Comparison of ENCODE assay signal across 23 cellular contexts in genomic region chr11:48154162-48154561, GRCh38.
DNase-seq lines count a peak whose midpoint lies in the region; ATAC-seq, FAIRE-seq and TF ChIP-seq lines count a peak whose summit lies in the region.
"Had no signal": no experiment of that assay in that cellular context is flagged by ENCODE, and none has a peak within 500 bp of the region (broad histone marks: within the 10 kb centered on the region; RNA-seq: fewer than 3 reads in every experiment).

No MANE protein-coding gene starts in this region.

- no peak overlapping the region for H3K4me2 ChIP-seq in mesenchymal stem cell (ENCODE audit: low read length, poor library complexity, severe bottlenecking)

- no peak overlapping the region for H2AK5ac ChIP-seq in mesenchymal stem cell (ENCODE audit: low read length, severe bottlenecking)

- no peak overlapping the region for H2BK5ac ChIP-seq in mesenchymal stem cell (ENCODE audit: low read depth, low read length, poor library complexity, severe bottlenecking)

- no peak overlapping the region for H3K18ac ChIP-seq in mesenchymal stem cell (ENCODE audit: low read depth in 1 of 2, low read length in 2 of 2)

- H2AFZ ChIP-seq in mesenchymal stem cell (ENCODE audit: low read depth, low read length): no peak overlapping the region

- H3K4me1 ChIP-seq in mesenchymal stem cell (ENCODE audit: control insufficient read depth, insufficient read depth, low read depth, low read length): no peaks in the 10 kb centered on the region
- H3K4me1 ChIP-seq: upper lobe of left lung had no signal

- DNase-seq in AG10803 (ENCODE audit: low read depth): peak; percentile 60
- peak; percentile 26 for DNase-seq in LHCN-M2 (ENCODE audit: low read depth)
- DNase-seq in cardiac fibroblast (ENCODE audit: low read depth in 2 of 2): peak; percentile 49 to 85
- DNase-seq in mesenchymal stem cell: peak; percentile 22
- DNase-seq in GM13976 (ENCODE audit: low spot score): no peak
- DNase-seq in stimulated activated CD4-positive, alpha-beta T cell treated with anti-CD3 and anti-CD28 coated beads, Interleukin-4, amount 100 ng/mL, for 24 hours: no peak
- no peak for DNase-seq in HTR-8/SVneo (ENCODE audit: insufficient read length, low spot score)
- DNase-seq: activated B cell treated with CpG ODN at 0.5 μM for 24 hours; activated CD8-positive, alpha-beta memory T cell treated with anti-CD3 and anti-CD28 coated beads for 24 hours; effector memory CD8-positive, alpha-beta T cell; KG1; left cardiac atrium; mucosa of descending colon; NCI-H1417; NCI-H526; retina; stimulated activated CD4-positive, alpha-beta T cell treated with anti-CD3 and anti-CD28 coated beads, Interleukin-15, amount 100 ng/mL, for 24 hours; stimulated activated naive CD8-positive, alpha-beta T cell treated with anti-CD3 and anti-CD28 coated beads, Interleukin-15, Interleukin-2, amounts not matched to agents 100 U/mL and 50 U/mL, for 24 hours; upper lobe of left lung had no signal

- H3K27me3 ChIP-seq in mesenchymal stem cell (ENCODE audit: control insufficient read depth in 1 of 2, insufficient read depth in 1 of 2, low read length in 2 of 2): no peaks in the 10 kb centered on the region
- H3K27me3 ChIP-seq: upper lobe of left lung had no signal

- no peak for ATAC-seq in GM21825 (IDR thresholded peaks at IDR 0.05; ENCODE audit: unreplicated experiment)
- ATAC-seq: effector memory CD8-positive, alpha-beta T cell; GM12878; left cardiac atrium; mucosa of descending colon; stimulated activated naive CD8-positive, alpha-beta T cell treated with anti-CD3 and anti-CD28 coated beads, Interleukin-15, Interleukin-2, amounts not matched to agents 100 U/mL and 50 U/mL, for 24 hours had no signal

- in situ Hi-C loops in GM13976 (cut with MboI; ENCODE audit: low sequenced_read_pairs, unreplicated experiment): no loop called here

- H2BK12ac ChIP-seq in mesenchymal stem cell (ENCODE audit: low read length in 2 of 2): no peak overlapping the region

- H3K23ac ChIP-seq in mesenchymal stem cell (ENCODE audit: low read length in 2 of 2): no peak overlapping the region

- peak overlapping the region; percentile 9 for H3K9ac ChIP-seq in mesenchymal stem cell (ENCODE audit: low read length)

- H3K9me3 ChIP-seq in mesenchymal stem cell (ENCODE audit: control insufficient read depth, low read length): peaks cover 6% of the 10 kb centered on the region

- peaks cover 30 to 50% of the 10 kb centered on the region in 2 experiments for H3K36me3 ChIP-seq in mesenchymal stem cell (ENCODE audit: control insufficient read depth in 1 of 2, insufficient read depth in 2 of 2, low read depth in 1 of 2, low read length in 2 of 2)

- no peak overlapping the region for H3K27ac ChIP-seq in mesenchymal stem cell (ENCODE audit: low read length, poor library complexity, severe bottlenecking)
- H3K27ac ChIP-seq: HL-60, upper lobe of left lung had no signal

- no peak overlapping the region for H2BK120ac ChIP-seq in mesenchymal stem cell (ENCODE audit: low read depth, low read length)

- no peak overlapping the region for H2BK15ac ChIP-seq in mesenchymal stem cell (ENCODE audit: low read depth, poor library complexity, severe bottlenecking)

- H4K91ac ChIP-seq in mesenchymal stem cell (ENCODE audit: low read length): no peak overlapping the region

- no peak for FAIRE-seq in HTR-8/SVneo (lab: Jason Lieb, UNC)
- FAIRE-seq: frontal cortex, GM12878 had no signal

- TF ChIP-seq CTCF in AG10803 (conservative IDR thresholded peaks at IDR 0.05; ENCODE audit: low read length) (no peak), cardiac fibroblast (IDR thresholded peaks at IDR 0.05; ENCODE audit: low read depth, low read length) (no peak), GM13976 (IDR thresholded peaks at IDR 0.05; ENCODE audit: borderline replicate concordance, control extremely low read depth, extremely low read depth, insufficient read depth, missing control alignments) (no peak)

- no peak overlapping the region for H3K14ac ChIP-seq in mesenchymal stem cell (ENCODE audit: low read length in 2 of 2)

- peaks cover 33% of the 10 kb centered on the region for H3K79me1 ChIP-seq in mesenchymal stem cell (replicated peaks; ENCODE audit: low read length, poor library complexity, severe bottlenecking)

- no peak overlapping the region for H3K4me3 ChIP-seq in AG10803 (ENCODE audit: low read length)
- H3K4me3 ChIP-seq in cardiac fibroblast (replicated peaks in 1 of 2; ENCODE audit: low read depth in 2 of 2, low read length in 2 of 2): no peak overlapping the region
- no peak overlapping the region for H3K4me3 ChIP-seq in mesenchymal stem cell (ENCODE audit: insufficient read depth in 1 of 2, low read depth in 1 of 2, low read length in 2 of 2)
- H3K4me3 ChIP-seq: GM12878, mucosa of descending colon, upper lobe of left lung had no signal

- H3K4ac ChIP-seq in mesenchymal stem cell (ENCODE audit: low read depth in 1 of 2, low read length in 2 of 2): no peak overlapping the region

- H4K8ac ChIP-seq in mesenchymal stem cell (ENCODE audit: low read length): no peak overlapping the region

- no CpG with 5 or more reads among the region's 3 CpGs for WGBS in mesenchymal stem cell

Comparison
In these comparisons a context has a peak if more than half of its experiments do, and no peak if none do; other contexts are left out.
1. DNase-seq: peak in AG10803 (single experiment), LHCN-M2 (single experiment), cardiac fibroblast (2 of 2) and mesenchymal stem cell (single experiment); none in GM13976 (single experiment), stimulated activated CD4-positive, alpha-beta T cell treated with anti-CD3 and anti-CD28 coated beads, Interleukin-4, amount 100 ng/mL, for 24 hours (single experiment) and HTR-8/SVneo (single experiment).